In genomic region chr6:89999154-89999553, GRCh38 we compare ENCODE assay signal across 9 cellular contexts.
DNase-seq lines count a peak whose midpoint lies in the region; ATAC-seq and TF ChIP-seq lines count a peak whose summit lies in the region.
"Had no signal": no experiment of that assay in that cellular context is flagged by ENCODE, and none has a peak within 500 bp of the region (broad histone marks: within the 10 kb centered on the region; RNA-seq: fewer than 3 reads in every experiment).

No MANE protein-coding gene starts in this region.

- H4K12ac ChIP-seq in trophoblast cell (ENCODE audit: low read depth, low read length): no peak overlapping the region

- TF ChIP-seq POLR2A in sigmoid colon (IDR thresholded peaks at IDR 0.05): no peak

- no peak overlapping the region for H3K4me2 ChIP-seq in trophoblast cell (ENCODE audit: low read length)

- H3K4me3 ChIP-seq in mucosa of descending colon (no peak overlapping the region), sigmoid colon (no peak overlapping the region), trophoblast cell (ENCODE audit: low read depth, low read length) (no peak overlapping the region)

- H2BK12ac ChIP-seq in trophoblast cell (ENCODE audit: low read length): no peak overlapping the region

- no peak overlapping the region for H3K4me3 Mint-ChIP-seq in activated T-helper 17 cell treated with anti-CD3 and anti-CD28 coated beads, Interleukin-2, amount 50 U/mL, for 72 hours

- no peak overlapping the region for H2BK5ac ChIP-seq in trophoblast cell (ENCODE audit: low read depth, low read length, poor library complexity)

- TF ChIP-seq EP300 in sigmoid colon (IDR thresholded peaks at IDR 0.05): no peak

- H3K27ac Mint-ChIP-seq in activated T-helper 17 cell treated with anti-CD3 and anti-CD28 coated beads, Interleukin-2, amount 50 U/mL, for 72 hours: no peak overlapping the region

- POLR2A ChIA-PET in HEK293T (lab: Yijun Ruan, JAX): no interaction called here

- H3K36me3 Mint-ChIP-seq in activated T-helper 17 cell treated with anti-CD3 and anti-CD28 coated beads, Interleukin-2, amount 50 U/mL, for 72 hours (ENCODE audit: low read depth): peaks cover 49% of the 10 kb centered on the region

- CTCF ChIA-PET in HEK293T (lab: Yijun Ruan, JAX): interaction anchor here (0.6 to 1.1 kb wide), 2 partner anchors 12 to 26 kb away, joined by 3 to 4 read pairs; no protein-coding TSS in a partner anchor

- no peak overlapping the region for H4K91ac ChIP-seq in trophoblast cell (ENCODE audit: low read depth, low read length)

- H2AK5ac ChIP-seq in trophoblast cell (ENCODE audit: low read length): no peak overlapping the region

- no peak overlapping the region for H4K8ac ChIP-seq in trophoblast cell (ENCODE audit: low read depth, low read length)

- H3K27ac ChIP-seq in sigmoid colon (no peak overlapping the region), trophoblast cell (ENCODE audit: low read depth, low read length) (no peak overlapping the region)

- H3K9ac ChIP-seq in trophoblast cell (ENCODE audit: low read length): no peak overlapping the region

- H3K27me3 ChIP-seq in sigmoid colon (no peaks in the 10 kb centered on the region), trophoblast cell (ENCODE audit: insufficient read depth, low read length) (no peaks in the 10 kb centered on the region)

- intact Hi-C loops in mucosa of descending colon (cut with DNase I, micrococcal nuclease): no loop called here
- intact Hi-C loops in sigmoid colon (cut with DNase I): no loop called here

- H3K79me1 ChIP-seq in trophoblast cell (ENCODE audit: low read length): peaks cover 2% of the 10 kb centered on the region

- no peak overlapping the region for H3K4ac ChIP-seq in trophoblast cell (ENCODE audit: low read depth, low read length)

- peak; percentile 23 for DNase-seq in HEK293T (ENCODE audit: extremely low spot score)
- peak; percentile 97 for DNase-seq in NCI-H2171 (lab: John Stamatoyannopoulos, UW)
- peak; percentile 70 to 93 (median 82) for DNase-seq in mucosa of descending colon
- DNase-seq in sigmoid colon: no peak
- DNase-seq in NCI-H1048 (lab: John Stamatoyannopoulos, UW): no peak
- no peak for DNase-seq in trophoblast cell
- DNase-seq in AG08396 (ENCODE audit: low spot score): no peak

- H3K4me1 Mint-ChIP-seq in activated T-helper 17 cell treated with anti-CD3 and anti-CD28 coated beads, Interleukin-2, amount 50 U/mL, for 72 hours: peaks cover 10% of the 10 kb centered on the region

- no peaks in the 10 kb centered on the region for H3K27me3 Mint-ChIP-seq in activated T-helper 17 cell treated with anti-CD3 and anti-CD28 coated beads, Interleukin-2, amount 50 U/mL, for 72 hours
- H3K27me3 Mint-ChIP-seq: activated naive CD8-positive, alpha-beta T cell had no signal

- H3K4me1 ChIP-seq in mucosa of descending colon (ENCODE audit: low read depth): peaks cover 9% of the 10 kb centered on the region
- peaks cover 0 to 29% (median 7%) of the 10 kb centered on the region in 4 donors for H3K4me1 ChIP-seq in sigmoid colon
- H3K4me1 ChIP-seq in trophoblast cell (ENCODE audit: control insufficient read depth in 1 of 2, insufficient read depth in 2 of 2, low read length in 2 of 2): peaks cover 0 to 2% of the 10 kb centered on the region in 2 experiments

- H3K79me2 ChIP-seq in trophoblast cell (ENCODE audit: control insufficient read depth, insufficient read depth, low read length, poor library complexity): no peaks in the 10 kb centered on the region

- H2AFZ ChIP-seq in trophoblast cell (ENCODE audit: insufficient read depth, low read length, poor library complexity): no peak overlapping the region

- no peak overlapping the region for H3K18ac ChIP-seq in trophoblast cell (ENCODE audit: low read length)

- no peaks in the 10 kb centered on the region for H3K9me3 Mint-ChIP-seq in activated T-helper 17 cell treated with anti-CD3 and anti-CD28 coated beads, Interleukin-2, amount 50 U/mL, for 72 hours

- ATAC-seq in activated T-helper 17 cell treated with anti-CD3 and anti-CD28 coated beads, Interleukin-2, amount 50 U/mL, for 72 hours (replicated peaks): peak; percentile 74
- peak; percentile 91 for ATAC-seq in mucosa of descending colon

- no peak overlapping the region for H3K23ac ChIP-seq in trophoblast cell (ENCODE audit: low read length)

- no peak for TF ChIP-seq CTCF in mucosa of descending colon (IDR thresholded peaks at IDR 0.05)
- TF ChIP-seq CTCF in sigmoid colon (IDR thresholded peaks at IDR 0.05): no peak

- no peak overlapping the region for H3K14ac ChIP-seq in trophoblast cell (ENCODE audit: low read length)

- no peak overlapping the region for H2BK120ac ChIP-seq in trophoblast cell (ENCODE audit: insufficient read depth, low read length, poor library complexity)

- 18 to 59% methylated on average over 4 of the region's 4 CpGs for WGBS in sigmoid colon, 2 donors
- WGBS in trophoblast cell (ENCODE audit: extremely low coverage, insufficient coverage, insufficient read length): no CpG with 5 or more reads among the region's 4 CpGs

- H3K9me3 ChIP-seq in mucosa of descending colon (no peaks in the 10 kb centered on the region), sigmoid colon (no peaks in the 10 kb centered on the region), trophoblast cell (ENCODE audit: insufficient read depth, low read depth, low read length) (peaks cover 2% of the 10 kb centered on the region)

- no peaks in the 10 kb centered on the region for H3K36me3 ChIP-seq in mucosa of descending colon (ENCODE audit: low read depth)
- no peaks in the 10 kb centered on the region for H3K36me3 ChIP-seq in sigmoid colon
- H3K36me3 ChIP-seq in trophoblast cell (ENCODE audit: control insufficient read depth in 1 of 2, insufficient read depth in 2 of 2, low read length in 2 of 2): peaks cover 0 to 3% of the 10 kb centered on the region in 2 experiments

TF ChIP-seq in HEK293T, 16 proteins besides CTCF, POLR2A, EP300 and RAD21:
- TF ChIP-seq FOXM1 (IDR thresholded peaks at IDR 0.05; ENCODE audit: borderline replicate concordance) (no peak), SP1 (IDR thresholded peaks at IDR 0.05) (no peak), TARDBP (IDR thresholded peaks at IDR 0.05) (no peak), ZNF384 (IDR thresholded peaks at IDR 0.05) (no peak), NFRKB (IDR thresholded peaks at IDR 0.05) (no peak), PKNOX1 (IDR thresholded peaks at IDR 0.05) (no peak), FOXK2 (IDR thresholded peaks at IDR 0.05) (no peak), FOXA1 (IDR thresholded peaks at IDR 0.05) (no peak), HDGF (IDR thresholded peaks at IDR 0.05; ENCODE audit: borderline replicate concordance) (no peak), BHLHE40 (IDR thresholded peaks at IDR 0.05; ENCODE audit: borderline replicate concordance) (no peak), LEF1 (IDR thresholded peaks at IDR 0.05; ENCODE audit: borderline replicate concordance) (no peak), SUZ12 (IDR thresholded peaks at IDR 0.05) (no peak), L3MBTL2 (conservative IDR thresholded peaks at IDR 0.05) (no peak), CTBP1 (IDR thresholded peaks at IDR 0.05; ENCODE audit: borderline replicate concordance) (no peak)

Comparison
In these comparisons a context has a peak if more than half of its experiments do, and no peak if none do; other contexts are left out.
1. DNase-seq: peak in HEK293T (single experiment), NCI-H2171 (single experiment) and mucosa of descending colon (3 of 3); none in sigmoid colon (single experiment), NCI-H1048 (single experiment), trophoblast cell (0 of 2) and AG08396 (single experiment).